Comparison of ENCODE assay signal across 8 cellular contexts in the genomic region with DNA sequence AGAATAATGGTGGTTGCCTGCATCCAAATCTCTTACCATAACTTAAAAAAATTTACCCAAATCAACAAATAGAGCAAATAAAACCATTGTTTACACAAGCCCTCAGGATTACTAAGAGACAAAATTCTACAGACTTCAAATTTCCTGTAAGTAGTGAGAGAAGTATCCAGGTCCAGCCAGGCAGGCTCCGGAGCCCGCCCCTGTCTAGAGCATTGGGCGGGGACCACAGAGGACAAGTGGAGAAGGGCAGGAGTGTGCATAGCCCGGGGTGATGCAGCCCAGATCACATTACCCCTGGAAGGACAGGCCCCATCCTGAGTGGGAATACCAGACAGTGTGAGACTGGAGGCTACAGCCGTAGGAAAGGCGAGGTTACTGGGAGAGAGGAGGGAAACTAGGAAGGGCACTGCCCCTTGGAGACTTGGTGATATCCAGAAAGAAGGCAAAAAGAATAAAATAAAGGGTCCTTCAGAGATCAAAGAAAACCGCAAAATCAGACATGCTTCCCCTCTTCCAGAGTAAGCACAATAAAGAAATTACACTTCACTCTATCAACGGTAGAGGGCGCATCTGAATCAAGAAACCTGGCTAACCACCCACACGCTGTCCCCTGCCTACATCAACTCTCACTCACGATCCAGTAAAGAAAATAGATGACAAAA. TPM values are rescaled to one million over a fixed set of nuclear protein-coding genes. Genes with fewer than 3 reads are reported as not detected.
DNase-seq lines count a peak whose midpoint lies in the region; ATAC-seq, FAIRE-seq and TF ChIP-seq lines count a peak whose summit lies in the region.

No MANE protein-coding gene starts in this region.

- TF ChIP-seq CTCF in bronchial epithelial cell (IDR thresholded peaks at IDR 0.05; ENCODE audit: insufficient read depth, low read length, severe bottlenecking) (peak; percentile 73), keratinocyte (optimal IDR thresholded peaks at IDR 0.05 in 1 of 3, IDR thresholded peaks at IDR 0.05 in 1 of 3, conservative IDR thresholded peaks at IDR 0.05 in 1 of 3; ENCODE audit: extremely low read depth in 1 of 3, insufficient read depth in 2 of 3, low read length in 3 of 3) (peak; percentile 62 to 77 (median 63))

- H3K9me1 ChIP-seq in keratinocyte (ENCODE audit: control insufficient read depth, extremely low read depth, insufficient read depth, low read length) = no peaks in the 10 kb centered on the region

- H3K36me3 ChIP-seq in bronchial epithelial cell (ENCODE audit: control insufficient read depth, insufficient read depth, low read length) = no peaks in the 10 kb centered on the region
- H3K36me3 ChIP-seq in keratinocyte (ENCODE audit: control insufficient read depth in 2 of 2, extremely low read depth in 1 of 2, insufficient read depth in 2 of 2, low read length in 2 of 2) = no peaks in the 10 kb centered on the region

- H2AFZ ChIP-seq in keratinocyte (ENCODE audit: control insufficient read depth, low read length) = peak overlapping the region; percentile 30

- dilution Hi-C loops in keratinocyte (cut with MboI; ENCODE audit: extremely low pct_ligation_motif_present, low sequenced_read_pairs) = no loop called here

- peak overlapping the region; percentile 61 for H3K9ac ChIP-seq in keratinocyte (ENCODE audit: control insufficient read depth, extremely low read depth, insufficient read depth, low read length)

- H3K79me2 ChIP-seq in keratinocyte (ENCODE audit: control insufficient read depth, insufficient read depth, low read length) = no peaks in the 10 kb centered on the region

- H3K4me2 ChIP-seq in keratinocyte (ENCODE audit: control insufficient read depth, extremely low read depth, insufficient read depth, low read depth, low read length) = peak overlapping the region; percentile 67

- no peak overlapping the region for H3K4me3 ChIP-seq in bronchial epithelial cell (ENCODE audit: low read depth, low read length)
- H3K4me3 ChIP-seq in keratinocyte (ENCODE audit: control insufficient read depth in 2 of 3, extremely low read depth in 1 of 3, insufficient read depth in 2 of 3, low read depth in 1 of 3, low read length in 3 of 3) = peak overlapping the region in 2 of 3 experiments; percentile 8 to 29

- ATAC-seq in HG03342 (IDR thresholded peaks at IDR 0.05; ENCODE audit: unreplicated experiment) = no peak

- no peaks in the 10 kb centered on the region for H4K20me1 ChIP-seq in keratinocyte (ENCODE audit: control insufficient read depth, extremely low read depth, insufficient read depth, low read length)

- H3K27me3 ChIP-seq in bronchial epithelial cell (ENCODE audit: control insufficient read depth, insufficient read depth, low read length) (no peaks in the 10 kb centered on the region), keratinocyte (ENCODE audit: control insufficient read depth, extremely low read depth, insufficient read depth, low read length) (no peaks in the 10 kb centered on the region)

- FAIRE-seq in bronchial epithelial cell (lab: Jason Lieb, UNC) (no peak), keratinocyte (lab: Jason Lieb, UNC) (peak; percentile 74)

- no peaks in the 10 kb centered on the region for H3K9me3 ChIP-seq in keratinocyte (ENCODE audit: control insufficient read depth, low read depth, low read length)

- DNase-seq in activated T-cell treated with anti-CD3 and anti-CD28 coated beads for 24 hours (ENCODE audit: low read depth) = peak; percentile 2
- no peak for DNase-seq in activated T-cell treated with anti-CD3 and anti-CD28 coated beads for 4 hours
- DNase-seq in Kasumi-1 (lab: John Stamatoyannopoulos, UW) = peak; percentile 72 to 73
- peak; percentile 79 for DNase-seq in OCI-M1 (lab: John Stamatoyannopoulos, UW)
- DNase-seq in bronchial epithelial cell (ENCODE audit: low read depth) = peak; percentile 89
- DNase-seq in keratinocyte (ENCODE audit: low read depth, low spot score) = peak; percentile 80
- peak; percentile 19 to 21 for DNase-seq in stimulated activated CD4-positive, alpha-beta T cell treated with anti-CD3 and anti-CD28 coated beads, Interleukin-2, amount 100 ng/mL, for 24 hours

- H3K4me1 ChIP-seq in keratinocyte (ENCODE audit: control insufficient read depth, extremely low read depth, insufficient read depth, low read length) = peaks cover 38% of the 10 kb centered on the region

- peak overlapping the region; percentile 65 for H3K27ac ChIP-seq in keratinocyte (ENCODE audit: control insufficient read depth, insufficient read depth, low read length)

RNA-seq across cellular contexts. Expression of a gene that starts 26.6 kb away (rescaled TPM):
- 41.1 and 45.8 TPM in 2 replicates for total RNA-seq in bronchial epithelial cell
- polyA plus RNA-seq in keratinocyte = 40.1 to 51.9 TPM (median 41.2 TPM) in 3 replicates
- polyA plus RNA-seq in keratinocyte (2011; ENCODE audit: low read depth) = 23.9 TPM
- polyA plus RNA-seq in keratinocyte (2011; cell fraction: cytosol; rRNA removed) = 24.1 and 30.0 TPM in 2 replicates
- polyA plus RNA-seq in keratinocyte (2011; cell fraction: nucleus; rRNA removed) = 46.3 and 52.2 TPM in 2 replicates
- 22.9 and 44.3 TPM in 2 replicates for polyA plus RNA-seq in keratinocyte (2012; ENCODE audit: low replicate concordance)
- 73.2 to 137 TPM (median 135 TPM) in 3 replicates for polyA minus RNA-seq in keratinocyte
- polyA minus RNA-seq in keratinocyte (2011; cell fraction: cytosol; rRNA and poly(A)+ RNA removed) = 60.0 TPM
- polyA minus RNA-seq in keratinocyte (2011; cell fraction: nucleus; rRNA and poly(A)+ RNA removed) = 57.0 and 88.8 TPM in 2 replicates
